ENCODE assay signal across 24 cellular contexts in genomic region chr7:131000389-131000788, GRCh38.
DNase-seq lines count a peak whose midpoint lies in the region; ATAC-seq lines count a peak whose summit lies in the region.
"Had no signal": no experiment of that assay in that cellular context is flagged by ENCODE, and none has a peak within 500 bp of the region (broad histone marks: within the 10 kb centered on the region; RNA-seq: fewer than 3 reads in every experiment).

No MANE protein-coding gene starts in this region.

- H3K27me3 ChIP-seq in subcutaneous abdominal adipose tissue (ENCODE audit: control insufficient read depth in 5 of 5, insufficient read depth in 4 of 5, low read length in 5 of 5), result no peaks in the 10 kb centered on the region
- H3K27me3 ChIP-seq: ovary, vagina had no signal

- H3K27me3 Mint-ChIP-seq in activated naive CD4-positive, alpha-beta T cell treated with anti-CD3 and anti-CD28 coated beads, Interleukin-2, amount 50 U/mL, for 24 hours, result no peaks in the 10 kb centered on the region
- H3K27me3 Mint-ChIP-seq: activated CD4-positive, alpha-beta T cell treated with anti-CD3 and anti-CD28 coated beads, Interleukin-2, amount 10 ng/mL, durations not matched to agents 24 days and 14 days had no signal

- peaks cover 78% of the 10 kb centered on the region for H3K4me1 Mint-ChIP-seq in activated naive CD4-positive, alpha-beta T cell treated with anti-CD3 and anti-CD28 coated beads, Interleukin-2, amount 50 U/mL, for 24 hours

- H3K9me3 Mint-ChIP-seq in activated naive CD4-positive, alpha-beta T cell treated with anti-CD3 and anti-CD28 coated beads, Interleukin-2, amount 50 U/mL, for 24 hours, result no peaks in the 10 kb centered on the region
- peaks cover 0 to 20% of the 10 kb centered on the region in 2 donors for H3K9me3 Mint-ChIP-seq in activated naive CD4-positive, alpha-beta T cell treated with anti-CD3 and anti-CD28 coated beads, Interleukin-2, amount 50 U/mL, for 72 hours

- peaks cover 20% of the 10 kb centered on the region for H3K36me3 Mint-ChIP-seq in activated naive CD4-positive, alpha-beta T cell treated with anti-CD3 and anti-CD28 coated beads, Interleukin-2, amount 50 U/mL, for 24 hours
- peaks cover 11 to 51% of the 10 kb centered on the region in 2 donors for H3K36me3 Mint-ChIP-seq in activated naive CD4-positive, alpha-beta T cell treated with anti-CD3 and anti-CD28 coated beads, Interleukin-2, amount 50 U/mL, for 72 hours

- peak overlapping the region; percentile 38; the same call in 1 of the 2 replicates for H3K4me3 ChIP-seq in SK-N-MC
- H3K4me3 ChIP-seq in subcutaneous abdominal adipose tissue (ENCODE audit: low read depth in 1 of 5, low read length in 5 of 5), result no peak overlapping the region
- H3K4me3 ChIP-seq: lower lobe of right lung, ovary, vagina had no signal

- H3K9me3 ChIP-seq in SK-N-MC (ENCODE audit: low read depth, low read length) (peaks cover 10% of the 10 kb centered on the region; the same call in 1 of the 2 replicates), subcutaneous abdominal adipose tissue (ENCODE audit: control insufficient read depth in 5 of 5, low read length in 5 of 5) (peaks cover 0 to 6% (median 3%) of the 10 kb centered on the region in 5 donors)
- H3K9me3 ChIP-seq: vagina had no signal

- H3K27ac Mint-ChIP-seq in activated naive CD4-positive, alpha-beta T cell treated with anti-CD3 and anti-CD28 coated beads, Interleukin-2, amount 50 U/mL, for 24 hours, result peak overlapping the region; percentile 82
- H3K27ac Mint-ChIP-seq in activated naive CD4-positive, alpha-beta T cell treated with anti-CD3 and anti-CD28 coated beads, Interleukin-2, amount 50 U/mL, for 72 hours, result peak overlapping the region in 1 of 2 donors; percentile 26

- no peak for ATAC-seq in activated naive CD4-positive, alpha-beta T cell treated with anti-CD3 and anti-CD28 coated beads, Interleukin-2, amount 50 U/mL, for 72 hours
- no peak for ATAC-seq in GM18868 (IDR thresholded peaks at IDR 0.05; ENCODE audit: unreplicated experiment)
- ATAC-seq: lower lobe of right lung had no signal

- peak overlapping the region; percentile 77 for H3K27ac ChIP-seq in SK-N-MC
- peak overlapping the region; percentile 82 for H3K27ac ChIP-seq in epithelial cell of prostate
- peak overlapping the region; percentile 44 for H3K27ac ChIP-seq in subcutaneous abdominal adipose tissue (ENCODE audit: low read depth, low read length)
- H3K27ac ChIP-seq: C4-2B, lower lobe of right lung had no signal

- no peak for DNase-seq in activated naive CD4-positive, alpha-beta T cell treated with anti-CD3 and anti-CD28 coated beads, Interleukin-2, amount 50 U/mL, for 72 hours (ENCODE audit: low spot score in 2 of 2)
- DNase-seq in SK-N-MC (ENCODE audit: low read depth, low spot score), result no peak
- DNase-seq in epithelial cell of prostate (ENCODE audit: low read depth, low spot score), result no peak
- DNase-seq in amniotic stem cell (lab: John Stamatoyannopoulos, UW), result no peak
- no peak for DNase-seq in NCI-H510A treated with DMSO at 0.1 percent for 48 hours (lab: John Stamatoyannopoulos, UW)
- DNase-seq: ACHN; activated CD4-positive, alpha-beta T cell treated with anti-CD3 and anti-CD28 coated beads, Interleukin-2, amount 10 ng/mL, durations not matched to agents 24 days and 14 days; activated T-cell treated with anti-CD3 and anti-CD28 coated beads, Interleukin-2, amount 50 U/mL, for 48 hours; caudate nucleus; GOT3; Karpas-422; lower lobe of right lung; NCI-H1092; NCI-H2081; NCI-H446 treated with DMSO at 0.1 percent for 48 hours; NK-92 treated with Interleukin-12 subunit alpha and Interleukin-12 subunit beta, amount 100 ng/mL, for 24 hours; ovary; RPMI8226; stimulated activated CD4-positive, alpha-beta T cell treated with anti-CD3 and anti-CD28 coated beads, Interleukin-2, amount 100 ng/mL, for 24 hours had no signal

- H3K4me3 Mint-ChIP-seq in activated naive CD4-positive, alpha-beta T cell treated with anti-CD3 and anti-CD28 coated beads, Interleukin-2, amount 50 U/mL, for 24 hours, result no peak overlapping the region
- H3K4me3 Mint-ChIP-seq: activated CD4-positive, alpha-beta T cell treated with anti-CD3 and anti-CD28 coated beads, Interleukin-2, amount 10 ng/mL, durations not matched to agents 24 days and 14 days had no signal

- peaks cover 2 to 45% (median 38%) of the 10 kb centered on the region in 5 donors for H3K4me1 ChIP-seq in subcutaneous abdominal adipose tissue (ENCODE audit: control insufficient read depth in 5 of 5, insufficient read depth in 5 of 5, low read length in 5 of 5)

- H3K9ac ChIP-seq in SK-N-MC (ENCODE audit: insufficient read length) (peak overlapping the region; percentile 35), subcutaneous abdominal adipose tissue (ENCODE audit: low read length in 5 of 5) (peak overlapping the region in 1 of 5 donors; percentile 57)

- H3K36me3 ChIP-seq in SK-N-MC (ENCODE audit: insufficient read depth, low read length), result peaks cover 12% of the 10 kb centered on the region; the same call in 1 of the 2 replicates
- peaks cover 2 to 7% (median 3%) of the 10 kb centered on the region in 5 donors for H3K36me3 ChIP-seq in subcutaneous abdominal adipose tissue (ENCODE audit: control insufficient read depth in 5 of 5, insufficient read depth in 5 of 5, low read length in 5 of 5)
- H3K36me3 ChIP-seq: ovary had no signal
